ENCODE assay signal across 11 cellular contexts in the genomic region with DNA sequence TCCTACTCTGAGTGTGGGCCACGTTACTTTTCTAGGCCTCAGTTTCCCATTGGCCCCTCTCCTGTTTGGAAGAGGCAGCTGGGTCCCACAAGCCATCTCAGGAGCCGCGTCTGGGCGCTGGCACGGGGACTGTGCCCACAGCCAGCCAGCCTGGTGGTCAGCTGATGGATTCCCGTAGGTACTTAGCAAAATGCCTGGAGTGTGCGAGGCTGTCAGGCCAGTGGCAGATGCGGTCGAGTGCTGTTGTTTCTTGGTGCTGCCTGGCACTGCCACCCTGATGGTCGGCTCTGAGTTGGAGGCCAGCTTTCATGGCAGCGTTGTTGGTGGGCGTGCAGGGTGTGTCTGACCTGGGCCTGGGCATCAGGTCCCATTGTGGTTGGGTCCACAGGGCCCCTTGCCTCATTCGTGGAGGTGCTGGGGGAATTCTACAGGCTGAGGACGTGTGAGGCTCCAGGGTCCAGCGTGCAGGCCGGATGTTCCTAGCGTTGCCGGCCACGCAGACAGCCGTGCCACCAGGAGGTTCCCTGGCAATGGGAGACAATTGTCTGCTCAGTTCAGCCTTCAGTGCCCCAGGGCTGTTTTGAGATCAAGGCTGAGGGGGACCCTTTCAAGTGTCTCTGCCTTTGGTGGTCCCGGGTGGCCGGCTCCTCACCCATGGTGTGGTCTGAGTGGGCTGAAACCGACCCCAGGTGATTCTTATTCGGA. TPM values are rescaled to one million over a fixed set of nuclear protein-coding genes. Genes with fewer than 3 reads are reported as not detected.
A peak's percentile ranks its signal among the peaks of the same experiment; 100 is the strongest.
DNase-seq lines count a peak whose midpoint lies in the region; ATAC-seq and TF ChIP-seq lines count a peak whose summit lies in the region.
"Had no signal": no experiment of that assay in that cellular context is flagged by ENCODE, and none has a peak within 500 bp of the region (broad histone marks: within the 10 kb centered on the region; RNA-seq: fewer than 3 reads in every experiment).

No MANE protein-coding gene starts in this region.

- intact Hi-C loops in activated CD8-positive, alpha-beta T cell treated with anti-CD3 and anti-CD28 coated beads for 36 hours (cut with micrococcal nuclease), result no loop called here
- intact Hi-C loops in right lobe of liver (cut with DNase I), result no loop called here

- peak overlapping the region; percentile 49 to 91 (median 86) for H3K27ac ChIP-seq in right lobe of liver
- H3K27ac ChIP-seq in substantia nigra (ENCODE audit: low read depth, low read length, poor library complexity, severe bottlenecking), result peak overlapping the region; percentile 56

- no peak for TF ChIP-seq POLR2A in right lobe of liver (IDR thresholded peaks at IDR 0.05)

- no peaks in the 10 kb centered on the region for H3K9me3 Mint-ChIP-seq in activated CD8-positive, alpha-beta T cell treated with anti-CD3 and anti-CD28 coated beads for 36 hours
- no peaks in the 10 kb centered on the region for H3K9me3 Mint-ChIP-seq in activated CD8-positive, alpha-beta T cell treated with anti-CD3 and anti-CD28 coated beads, Interleukin-2, amount 10 ng/mL, durations not matched to agents 7 days and 5 days (ENCODE audit: insufficient read depth)
- no peaks in the 10 kb centered on the region for H3K9me3 Mint-ChIP-seq in chondrocyte (ENCODE audit: low read depth)

- DNase-seq in activated CD8-positive, alpha-beta T cell treated with anti-CD3 and anti-CD28 coated beads for 36 hours, result no peak
- no peak for DNase-seq in activated CD8-positive, alpha-beta T cell treated with anti-CD3 and anti-CD28 coated beads, Interleukin-2, amount 10 ng/mL, durations not matched to agents 7 days and 5 days
- DNase-seq in chondrocyte (ENCODE audit: low spot score) (no peak), right lobe of liver (peak in 1 of 3 donors; percentile 21), substantia nigra (lab: John Stamatoyannopoulos, UW) (peak in 9 of 49 donors; percentile 19 to 43 (median 38)), HCEC 1CT (no peak)
- DNase-seq: activated CD8-positive, alpha-beta memory T cell treated with anti-CD3 and anti-CD28 coated beads, Interleukin-2, amount 50 U/mL, for 4 hours; NCI-H526; stimulated activated naive CD8-positive, alpha-beta T cell treated with anti-CD3 and anti-CD28 coated beads, Interleukin-15, Interleukin-2, amounts not matched to agents 100 U/mL and 50 U/mL, for 24 hours had no signal

- peak overlapping the region in 2 of 3 donors; percentile 48 to 59 for H3K4me3 ChIP-seq in right lobe of liver

- no peak for ATAC-seq in activated CD8-positive, alpha-beta T cell treated with anti-CD3 and anti-CD28 coated beads for 36 hours
- no peak for ATAC-seq in activated CD8-positive, alpha-beta T cell treated with anti-CD3 and anti-CD28 coated beads, Interleukin-2, amount 10 ng/mL, durations not matched to agents 7 days and 5 days
- ATAC-seq in right lobe of liver (no peak), GM21825 (IDR thresholded peaks at IDR 0.05; ENCODE audit: unreplicated experiment) (no peak), HG02571 (IDR thresholded peaks at IDR 0.05; ENCODE audit: unreplicated experiment) (no peak)
- ATAC-seq: stimulated activated naive CD8-positive, alpha-beta T cell treated with anti-CD3 and anti-CD28 coated beads, Interleukin-15, Interleukin-2, amounts not matched to agents 100 U/mL and 50 U/mL, for 24 hours had no signal

- H3K4me1 ChIP-seq in right lobe of liver, result peaks cover 0 to 64% (median 29%) of the 10 kb centered on the region in 4 donors

- H3K36me3 Mint-ChIP-seq in activated CD8-positive, alpha-beta T cell treated with anti-CD3 and anti-CD28 coated beads for 36 hours (ENCODE audit: low read depth), result peaks cover 3% of the 10 kb centered on the region
- peaks cover 32% of the 10 kb centered on the region for H3K36me3 Mint-ChIP-seq in activated CD8-positive, alpha-beta T cell treated with anti-CD3 and anti-CD28 coated beads, Interleukin-2, amount 10 ng/mL, durations not matched to agents 7 days and 5 days (ENCODE audit: low read depth)
- H3K36me3 Mint-ChIP-seq in chondrocyte (ENCODE audit: low read depth), result peaks cover 3% of the 10 kb centered on the region

- H3K27me3 ChIP-seq in right lobe of liver, result no peaks in the 10 kb centered on the region

- no peaks in the 10 kb centered on the region for H3K9me3 ChIP-seq in right lobe of liver

- peaks cover 67% of the 10 kb centered on the region for H3K4me1 Mint-ChIP-seq in activated CD8-positive, alpha-beta T cell treated with anti-CD3 and anti-CD28 coated beads for 36 hours (ENCODE audit: low read depth)
- peaks cover 30% of the 10 kb centered on the region for H3K4me1 Mint-ChIP-seq in activated CD8-positive, alpha-beta T cell treated with anti-CD3 and anti-CD28 coated beads, Interleukin-2, amount 10 ng/mL, durations not matched to agents 7 days and 5 days (ENCODE audit: low read depth)
- H3K4me1 Mint-ChIP-seq in chondrocyte (ENCODE audit: low read depth), result peaks cover 70% of the 10 kb centered on the region

- no peaks in the 10 kb centered on the region for H3K27me3 Mint-ChIP-seq in activated CD8-positive, alpha-beta T cell treated with anti-CD3 and anti-CD28 coated beads for 36 hours
- H3K27me3 Mint-ChIP-seq in activated CD8-positive, alpha-beta T cell treated with anti-CD3 and anti-CD28 coated beads, Interleukin-2, amount 10 ng/mL, durations not matched to agents 7 days and 5 days (ENCODE audit: low read depth), result no peaks in the 10 kb centered on the region
- no peaks in the 10 kb centered on the region for H3K27me3 Mint-ChIP-seq in chondrocyte (ENCODE audit: low read depth)

- 33% methylated on average over 11 of the region's 24 CpGs for WGBS in right lobe of liver (ENCODE audit: insufficient coverage, low coverage, low lambda C conversion rate, missing lambda C conversion rate)

- H3K27ac Mint-ChIP-seq in activated CD8-positive, alpha-beta T cell treated with anti-CD3 and anti-CD28 coated beads for 36 hours, result peak overlapping the region; percentile 15
- H3K27ac Mint-ChIP-seq in activated CD8-positive, alpha-beta T cell treated with anti-CD3 and anti-CD28 coated beads, Interleukin-2, amount 10 ng/mL, durations not matched to agents 7 days and 5 days, result no peak overlapping the region
- H3K27ac Mint-ChIP-seq in chondrocyte (ENCODE audit: unreplicated experiment), result peak overlapping the region; percentile 43

- POLR2A ChIA-PET in activated CD8-positive, alpha-beta T cell treated with anti-CD3 and anti-CD28 coated beads for 36 hours (lab: Charles Lee), result no interaction called here
- POLR2A ChIA-PET in activated CD8-positive, alpha-beta T cell treated with anti-CD3 and anti-CD28 coated beads, Interleukin-2, amount 10 ng/mL, durations not matched to agents 7 days and 5 days (lab: Charles Lee), result no interaction called here

- no peak overlapping the region for H3K4me3 Mint-ChIP-seq in activated CD8-positive, alpha-beta T cell treated with anti-CD3 and anti-CD28 coated beads for 36 hours
- no peak overlapping the region for H3K4me3 Mint-ChIP-seq in activated CD8-positive, alpha-beta T cell treated with anti-CD3 and anti-CD28 coated beads, Interleukin-2, amount 10 ng/mL, durations not matched to agents 7 days and 5 days
- H3K4me3 Mint-ChIP-seq in chondrocyte (ENCODE audit: unreplicated experiment), result no peak overlapping the region

- no peaks in the 10 kb centered on the region for H3K36me3 ChIP-seq in right lobe of liver

- CTCF ChIA-PET in activated CD8-positive, alpha-beta T cell treated with anti-CD3 and anti-CD28 coated beads for 36 hours (lab: Charles Lee), result no interaction called here
- CTCF ChIA-PET in activated CD8-positive, alpha-beta T cell treated with anti-CD3 and anti-CD28 coated beads, Interleukin-2, amount 10 ng/mL, durations not matched to agents 7 days and 5 days (lab: Charles Lee), result no interaction called here

- no peak for TF ChIP-seq CTCF in activated CD8-positive, alpha-beta T cell treated with anti-CD3 and anti-CD28 coated beads for 36 hours (IDR thresholded peaks at IDR 0.05)
- no peak for TF ChIP-seq CTCF in chondrocyte (IDR thresholded peaks at IDR 0.05)
- TF ChIP-seq CTCF in right lobe of liver (IDR thresholded peaks at IDR 0.05), result no peak

RNA-seq across cellular contexts. Expression of a gene that starts 20.9 kb away (rescaled TPM):
- 10 to 100 TPM; 27.5 to 28.3 TPM for total RNA-seq in activated CD8-positive, alpha-beta T cell treated with anti-CD3 and anti-CD28 coated beads for 36 hours
- total RNA-seq in activated CD8-positive, alpha-beta T cell treated with anti-CD3 and anti-CD28 coated beads, Interleukin-2, amount 10 ng/mL, durations not matched to agents 7 days and 5 days, result 10 to 100 TPM; 41.2 to 41.4 TPM
- 112 to 135 TPM (median 116 TPM) in 3 replicates for total RNA-seq in chondrocyte
- total RNA-seq in right lobe of liver, result 10 to 100 TPM; 23.7 to 84.8 (median 31.4) TPM

RNA-seq across cellular contexts. Expression of a gene that starts 54.4 kb away (rescaled TPM):
- 10 to 100 TPM; 64.7 to 71.7 TPM for total RNA-seq in activated CD8-positive, alpha-beta T cell treated with anti-CD3 and anti-CD28 coated beads for 36 hours
- 10 to 100 TPM; 69.7 to 74.4 TPM for total RNA-seq in activated CD8-positive, alpha-beta T cell treated with anti-CD3 and anti-CD28 coated beads, Interleukin-2, amount 10 ng/mL, durations not matched to agents 7 days and 5 days
- total RNA-seq in chondrocyte, result 48.4 to 76.1 TPM (median 69.2 TPM) in 3 replicates
- total RNA-seq in right lobe of liver, result 10 to 100 TPM; 18.9 to 26.0 (median 24.4) TPM
